In the genomic region with DNA sequence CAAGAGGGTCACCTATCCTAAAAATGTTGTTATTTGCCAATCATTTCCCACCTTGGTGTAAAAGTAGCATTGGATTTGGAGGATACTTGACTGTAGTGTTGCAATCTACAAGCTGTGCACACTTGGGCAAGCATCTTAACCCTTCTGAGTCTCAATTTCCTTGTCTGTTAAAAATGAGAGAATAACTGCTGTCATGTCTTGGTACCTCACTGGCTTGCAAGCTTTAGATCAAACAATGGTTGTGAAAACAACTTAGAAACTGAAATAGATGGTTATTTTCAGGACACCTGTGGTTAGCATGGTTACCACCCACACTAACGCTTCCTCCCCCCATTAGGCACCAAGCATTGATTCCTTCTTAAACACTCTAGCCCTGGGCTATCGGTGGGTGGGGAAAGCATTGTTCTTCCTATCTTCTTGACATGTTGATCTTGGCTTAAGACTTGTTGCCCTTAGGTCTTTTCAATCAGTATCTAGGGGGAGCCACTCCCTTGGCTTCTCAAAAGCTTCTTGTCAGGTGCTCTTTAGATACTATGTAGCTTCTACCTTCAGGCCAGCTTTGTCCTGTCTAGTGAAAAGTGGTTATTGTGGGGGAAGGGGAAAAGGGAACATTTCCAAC, we compare ENCODE assay signal across 8 cellular contexts. TPM values are rescaled to one million over a fixed set of nuclear protein-coding genes. Genes with fewer than 3 reads are reported as not detected.
DNase-seq lines count a peak whose midpoint lies in the region; ATAC-seq lines count a peak whose summit lies in the region.
"Had no signal": no experiment of that assay in that cellular context is flagged by ENCODE, and none has a peak within 500 bp of the region (broad histone marks: within the 10 kb centered on the region; RNA-seq: fewer than 3 reads in every experiment).

No MANE protein-coding gene starts in this region.

- ATAC-seq in GM18873 (IDR thresholded peaks at IDR 0.05; ENCODE audit: low FRiP score, unreplicated experiment) (peak; percentile 92), GM21737 (IDR thresholded peaks at IDR 0.05; ENCODE audit: unreplicated experiment) (peak; percentile 93), HG03521 (IDR thresholded peaks at IDR 0.05; ENCODE audit: unreplicated experiment) (peak; percentile 75)

- H3K79me2 ChIP-seq in Karpas-422 (ENCODE audit: low read length), result no peaks in the 10 kb centered on the region

- no peaks in the 10 kb centered on the region for H3K4me1 ChIP-seq in Karpas-422 (ENCODE audit: low read length)

- H3K9ac ChIP-seq in Karpas-422 (ENCODE audit: low read length), result no peak overlapping the region

- no peak overlapping the region for H2AFZ ChIP-seq in Karpas-422 (ENCODE audit: low read length)

- H3K4me2 ChIP-seq in Karpas-422 (ENCODE audit: low read depth, low read length, poor library complexity, severe bottlenecking), result no peak overlapping the region

- H3K36me3 ChIP-seq in Karpas-422 (ENCODE audit: insufficient read depth, low read length), result no peaks in the 10 kb centered on the region
- H3K36me3 ChIP-seq: stomach had no signal

- no peak overlapping the region for H3K27ac ChIP-seq in Karpas-422 (ENCODE audit: low read length)
- H3K27ac ChIP-seq: stomach had no signal

- no peaks in the 10 kb centered on the region for H4K20me1 ChIP-seq in Karpas-422 (ENCODE audit: insufficient read depth, low read depth, low read length)

- H3K9me2 ChIP-seq in Karpas-422 (replicated peaks; ENCODE audit: insufficient read depth, low read length), result no peaks in the 10 kb centered on the region; the same call in 1 of the 2 replicates

- H3K4me3 ChIP-seq in Karpas-422 (ENCODE audit: low read length), result no peak overlapping the region
- H3K4me3 ChIP-seq: stomach had no signal

- H3K9me3 ChIP-seq in Karpas-422 (ENCODE audit: low read length), result no peaks in the 10 kb centered on the region
- H3K9me3 ChIP-seq: stomach had no signal

- H3K27me3 ChIP-seq in Karpas-422 (ENCODE audit: low read length), result no peaks in the 10 kb centered on the region

- DNase-seq in mucosa of gallbladder (ENCODE audit: low spot score) (peak; percentile 31), Karpas-422 (no peak), NCI-H526 (lab: John Stamatoyannopoulos, UW) (no peak), SIG-M5 treated with dmso at 0.1 percent for 504 hours (lab: John Stamatoyannopoulos, UW; ENCODE audit: unreplicated experiment) (no peak)
- DNase-seq: stomach had no signal

RNA-seq across cellular contexts. Expression of a gene that starts 10.6 kb away (rescaled TPM):
- 35.4 TPM for total RNA-seq in mucosa of gallbladder
- not detected in 2 replicates for total RNA-seq in Karpas-422 (2014; rRNA removed; shearing (Covaris generic); ENCODE audit: low replicate concordance)

Comparison
In these comparisons a context has a peak if more than half of its experiments do, and no peak if none do; other contexts are left out.
1. RNA of a gene that starts 10.6 kb away (total RNA-seq): 35.4 TPM in mucosa of gallbladder (single experiment); not detected in Karpas-422; every median in the first group is over 10 times any median in the second.
2. Peak in every context shown above with its lines, with median percentiles within 50 percentile points of each other: ATAC-seq.